In the genomic region with DNA sequence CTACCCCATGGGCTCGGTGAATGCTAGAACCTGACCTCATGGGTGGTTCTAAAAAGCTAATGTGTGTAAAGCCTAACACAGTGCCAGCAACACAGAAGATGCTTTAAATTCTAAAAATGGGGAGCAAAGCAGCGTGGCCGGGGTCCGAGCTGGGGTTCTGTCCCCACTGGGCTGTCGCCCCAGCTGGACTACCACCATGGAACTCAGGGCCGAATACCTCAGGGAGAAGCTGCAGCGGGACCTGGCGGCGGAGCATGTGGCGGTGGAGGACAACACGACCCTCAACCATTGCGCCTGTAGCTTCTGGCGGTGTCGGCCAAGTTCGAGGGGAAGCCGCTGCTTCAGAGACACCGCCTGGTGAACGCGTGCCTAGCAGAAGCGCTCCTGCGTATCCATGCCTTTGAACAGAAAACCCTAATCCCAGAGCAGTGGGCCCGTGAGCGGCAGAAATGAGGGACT, we compare ENCODE assay signal across 21 cellular contexts. TPM values are rescaled to one million over a fixed set of nuclear protein-coding genes. Genes with fewer than 3 reads are reported as not detected.
DNase-seq lines count a peak whose midpoint lies in the region; ATAC-seq, FAIRE-seq and TF ChIP-seq lines count a peak whose summit lies in the region.
"Had no signal": no experiment of that assay in that cellular context is flagged by ENCODE, and none has a peak within 500 bp of the region (broad histone marks: within the 10 kb centered on the region; RNA-seq: fewer than 3 reads in every experiment).

No MANE protein-coding gene starts in this region.

- no peak overlapping the region for H2BK120ac ChIP-seq in H9 (ENCODE audit: low read depth, low read length, poor library complexity, severe bottlenecking)
- H2BK120ac ChIP-seq in mesendoderm (ENCODE audit: low read depth, low read length), result no peak overlapping the region

- CTCF ChIA-PET in A549 (lab: Yijun Ruan, JAX), result interaction anchor here (1.0 kb wide), 1 partner anchor 152 kb away, joined by 4 read pairs; no protein-coding TSS in a partner anchor

- H3K36me3 ChIP-seq in mesendoderm (ENCODE audit: control insufficient read depth, insufficient read depth, low read length), result no peaks in the 10 kb centered on the region
- no peaks in the 10 kb centered on the region for H3K36me3 ChIP-seq in brain microvascular endothelial cell (replicated peaks)
- H3K36me3 ChIP-seq: breast epithelium, upper lobe of left lung had no signal

- H3K27me3 ChIP-seq in H9 (ENCODE audit: insufficient read depth, low read length), result no peaks in the 10 kb centered on the region
- H3K27me3 ChIP-seq in mesendoderm (ENCODE audit: insufficient read depth, low read length, poor library complexity), result no peaks in the 10 kb centered on the region
- H3K27me3 ChIP-seq in brain microvascular endothelial cell (replicated peaks), result no peaks in the 10 kb centered on the region
- H3K27me3 ChIP-seq: breast epithelium, SJCRH30, upper lobe of left lung had no signal

- TF ChIP-seq POLR2A in A549 (IDR thresholded peaks at IDR 0.05; ENCODE audit: low read length), result no peak

- H3K4me3 Mint-ChIP-seq in H9, result peak overlapping the region in 1 of 2 experiments; percentile 28; a peak in 1 of 5 replicates

- ATAC-seq in A549, result peak; percentile 31 to 34; a peak in 3 of 6 replicates
- ATAC-seq in GM18909 (IDR thresholded peaks at IDR 0.05; ENCODE audit: poor library complexity, unreplicated experiment), result no peak

- H4K5ac ChIP-seq in H9 (ENCODE audit: insufficient read length, low read depth, low read length), result no peak overlapping the region
- no peak overlapping the region for H4K5ac ChIP-seq in mesendoderm (ENCODE audit: low read length)

- H2BK15ac ChIP-seq in H9 (ENCODE audit: low read depth, low read length) (no peak overlapping the region), mesendoderm (replicated peaks; ENCODE audit: low read depth) (no peak overlapping the region)

- H2BK5ac ChIP-seq in H9 (ENCODE audit: insufficient read length, low read length) (no peak overlapping the region), mesendoderm (ENCODE audit: low read length) (no peak overlapping the region)

- no peaks in the 10 kb centered on the region for H3K27me3 Mint-ChIP-seq in H9 (ENCODE audit: low read depth)

- no peak overlapping the region for H3K4ac ChIP-seq in H9 (ENCODE audit: low read depth, low read length)
- H3K4ac ChIP-seq in mesendoderm (ENCODE audit: low read depth, low read length), result no peak overlapping the region

- in situ Hi-C loops in brain microvascular endothelial cell (cut with HindIII; ENCODE audit: low pct_ligation_motif_present, low sequenced_read_pairs), result no loop called here

- peaks cover 0 to 3% of the 10 kb centered on the region in 2 experiments; a peak in 2 of 5 replicates for H3K9me3 Mint-ChIP-seq in H9

- H3K4me3 ChIP-seq in A549 (no peak overlapping the region), mesendoderm (ENCODE audit: low read length) (no peak overlapping the region), brain microvascular endothelial cell (ENCODE audit: low read depth, low read length) (no peak overlapping the region)
- H3K4me3 ChIP-seq: breast epithelium, coronary artery, SJCRH30, upper lobe of left lung had no signal

- no peak overlapping the region for H2AFZ ChIP-seq in H9 (ENCODE audit: low read length)

- H3K14ac ChIP-seq in H9 (ENCODE audit: insufficient read depth, low read length), result no peak overlapping the region

- no peak overlapping the region for H4K8ac ChIP-seq in H9 (replicated peaks; ENCODE audit: insufficient read length, low read depth, low read length)
- no peak overlapping the region for H4K8ac ChIP-seq in mesendoderm (ENCODE audit: low read depth, low read length)

- H3K18ac ChIP-seq in H9 (ENCODE audit: insufficient read length, low read depth, low read length), result no peak overlapping the region
- no peak overlapping the region for H3K18ac ChIP-seq in mesendoderm (ENCODE audit: low read length)

- peak overlapping the region; percentile 66 to 88 (median 76); a peak in 2 of 7 replicates for H3K27ac Mint-ChIP-seq in H9

- H3T11ph ChIP-seq in H9 (ENCODE audit: low read length), result no peak overlapping the region

- H3K56ac ChIP-seq in H9 (ENCODE audit: insufficient read length, low read depth, low read length), result no peak overlapping the region
- H3K56ac ChIP-seq in mesendoderm (ENCODE audit: low read length), result no peak overlapping the region

- H3K79me1 ChIP-seq in H9 (ENCODE audit: insufficient read depth, low read depth, low read length, poor library complexity, severe bottlenecking) (no peaks in the 10 kb centered on the region), mesendoderm (ENCODE audit: low read length) (no peaks in the 10 kb centered on the region)

- POLR2A ChIA-PET in A549 (lab: Yijun Ruan, JAX), result interaction anchor here (0.7 to 4.0 kb wide), 9 partner anchors 9 to 1279 kb away, joined by 3 to 18 read pairs (median 4); a partner anchor contains a TSS

- no peak overlapping the region for H2BK20ac ChIP-seq in H9 (ENCODE audit: low read depth, low read length, poor library complexity, severe bottlenecking)

- H3K36me3 Mint-ChIP-seq in H9 (ENCODE audit: insufficient read depth in 1 of 3, low read depth in 3 of 3), result peaks cover 25 to 30% (median 28%) of the 10 kb centered on the region in 3 experiments

- H4K91ac ChIP-seq in H9 (ENCODE audit: insufficient read length, low read depth, low read length), result no peak overlapping the region

- TF ChIP-seq CTCF in A549 (IDR thresholded peaks at IDR 0.05), result no peak
- TF ChIP-seq CTCF in H9 (conservative IDR thresholded peaks at IDR 0.05), result no peak
- TF ChIP-seq CTCF in brain microvascular endothelial cell (IDR thresholded peaks at IDR 0.05; ENCODE audit: low read depth, low read length, missing control alignments), result no peak

- H3K9me3 ChIP-seq in A549 (no peaks in the 10 kb centered on the region), H9 (ENCODE audit: control insufficient read depth, low read depth, low read length) (no peaks in the 10 kb centered on the region)
- H3K9me3 ChIP-seq: SJCRH30, upper lobe of left lung had no signal

- H3K4me1 ChIP-seq in A549, result peaks cover 16% of the 10 kb centered on the region
- peaks cover 9% of the 10 kb centered on the region; the same call in 1 of the 2 replicates for H3K4me1 ChIP-seq in H9 (ENCODE audit: insufficient read depth, low read length)
- no peaks in the 10 kb centered on the region for H3K4me1 ChIP-seq in mesendoderm (ENCODE audit: control insufficient read depth, low read depth, low read length)

- H3K23me2 ChIP-seq in H9 (ENCODE audit: insufficient read length, low read depth, low read length, poor library complexity, severe bottlenecking), result no peaks in the 10 kb centered on the region

- H4K20me1 ChIP-seq in H9 (ENCODE audit: control insufficient read depth, insufficient read depth, insufficient read length), result no peaks in the 10 kb centered on the region

- H3K23ac ChIP-seq in H9 (ENCODE audit: insufficient read length, low read depth, low read length), result no peak overlapping the region
- H3K23ac ChIP-seq in mesendoderm (ENCODE audit: low read length), result peak overlapping the region; percentile 6

- no peak for TF ChIP-seq EP300 in A549 (IDR thresholded peaks at IDR 0.05)

- no peak overlapping the region for H2BK12ac ChIP-seq in H9 (ENCODE audit: insufficient read length, low read depth, low read length)

- WGBS in A549 (ENCODE audit: missing lambda C conversion rate), result 96% methylated on average over 20 of the region's 23 CpGs
- WGBS in H9 (ENCODE audit: extremely low coverage, insufficient read length, low lambda C conversion rate), result no CpG with 5 or more reads among the region's 23 CpGs
- no CpG with 5 or more reads among the region's 23 CpGs for WGBS in mesendoderm (ENCODE audit: extremely low coverage, insufficient coverage, low lambda C conversion rate)

- no peak for FAIRE-seq in A549 (lab: Jason Lieb, UNC)
- FAIRE-seq: RCC 7860, TTC549 had no signal

- H2AK5ac ChIP-seq in H9 (ENCODE audit: insufficient read length, low read length) (no peak overlapping the region), mesendoderm (ENCODE audit: low read length) (no peak overlapping the region)

- H3K79me2 ChIP-seq in H9 (ENCODE audit: insufficient read depth, low read length) (peaks cover 7% of the 10 kb centered on the region; the same call in 1 of the 2 replicates), mesendoderm (ENCODE audit: control insufficient read depth, insufficient read depth, low read length) (peaks cover 15% of the 10 kb centered on the region)

- H3K4me1 Mint-ChIP-seq in H9, result peaks cover 47 to 48% of the 10 kb centered on the region in 2 experiments

- no peak overlapping the region for H3K27ac ChIP-seq in A549
- H3K27ac ChIP-seq in H9 (ENCODE audit: insufficient read length, low read depth, low read length), result no peak overlapping the region
- H3K27ac ChIP-seq in mesendoderm (ENCODE audit: low read depth, low read length), result no peak overlapping the region
- no peak overlapping the region for H3K27ac ChIP-seq in brain microvascular endothelial cell
- H3K27ac ChIP-seq: breast epithelium, coronary artery, HL-60, SJCRH30, upper lobe of left lung had no signal

- H3K9ac ChIP-seq in H9 (ENCODE audit: extremely low read depth, insufficient read length, low read length), result no peak overlapping the region
- no peak overlapping the region for H3K9ac ChIP-seq in mesendoderm (ENCODE audit: low read length)

- DNase-seq in A549 (ENCODE audit: low read depth in 1 of 2, low spot score in 1 of 2) (no peak), H9 (peak; percentile 74), astrocyte of the hippocampus (ENCODE audit: low read depth, low spot score) (peak; percentile 11), mesendoderm (no peak), C1 segment of cervical spinal cord (lab: John Stamatoyannopoulos, UW) (no peak), SKM-1 (lab: John Stamatoyannopoulos, UW; ENCODE audit: unreplicated experiment) (no peak), brain microvascular endothelial cell (no peak)
- DNase-seq: activated CD8-positive, alpha-beta memory T cell treated with anti-CD3 and anti-CD28 coated beads for 24 hours; activated gamma-delta T cell; activated T-cell treated with anti-CD3 and anti-CD28 coated beads, Interleukin-2, amount 50 U/mL, for 1 hour; islet precursor cell; NCI-H2081 treated with DMSO at 0.1 percent for 48 hours; SJCRH30; stimulated activated CD8-positive, alpha-beta memory T cell treated with anti-CD3 and anti-CD28 coated beads, Interleukin-4, amount 100 ng/mL, for 48 hours had no signal

- TF ChIP-seq RAD21 in A549 (conservative IDR thresholded peaks at IDR 0.05 in 1 of 2, IDR thresholded peaks at IDR 0.05 in 1 of 2), result no peak

- no peak overlapping the region for H3K4me2 ChIP-seq in A549
- H3K4me2 ChIP-seq in H9 (ENCODE audit: insufficient read depth, insufficient read length, low read length), result no peak overlapping the region
- no peak overlapping the region for H3K4me2 ChIP-seq in mesendoderm (ENCODE audit: low read length)

TF ChIP-seq in A549, 52 proteins besides CTCF, POLR2A, EP300 and RAD21 (continues in another document):
- TF ChIP-seq ZC3H11A (IDR thresholded peaks at IDR 0.05), result no peak
- TF ChIP-seq HEYL (CRISPR knock-in tag; IDR thresholded peaks at IDR 0.05), result no peak

RNA-seq across cellular contexts. Expression of a gene that starts 8.4 kb away (rescaled TPM):
- polyA plus RNA-seq in A549 (2011; rRNA removed) (26.0 and 26.2 TPM in 2 replicates), A549 (2017; fragmentation: RNase III; extraction: RNeasy Plus Mini Kit Qiagen cat#74134 plus additional on column Dnase treatment) (17.5 to 31.0 TPM (median 30.8 TPM) in 3 replicates)
- 4.5 and 6.7 TPM in 2 replicates for polyA plus RNA-seq in A549 (2012; cell fraction: cytosol; rRNA removed)
- polyA plus RNA-seq in A549 (2012; cell fraction: nucleus; rRNA removed), result 7.1 and 7.6 TPM in 2 replicates
- polyA minus RNA-seq in A549 (2011; rRNA and poly(A)+ RNA removed), result 17.0 and 18.1 TPM in 2 replicates
- 108 and 112 TPM in 2 replicates for total RNA-seq in H9 (2021)
- polyA plus RNA-seq in mesendoderm (2013, experiment 1 of 2), result 95.1 TPM
- polyA plus RNA-seq in mesendoderm (2013, experiment 2 of 2), result 98.8 TPM

Comparison
In these comparisons a context has a peak if more than half of its experiments do, and no peak if none do; other contexts are left out.
1. DNase-seq: peak in H9 (single experiment) and astrocyte of the hippocampus (single experiment); none in A549 (0 of 2), mesendoderm (single experiment), C1 segment of cervical spinal cord (0 of 14), SKM-1 (single experiment) and brain microvascular endothelial cell (single experiment).